In genomic region chr18:62526098-62527025, GRCh38 we compare ENCODE assay signal across 8 cellular contexts. TPM values are rescaled to one million over a fixed set of nuclear protein-coding genes. Genes with fewer than 3 reads are reported as not detected.
DNase-seq lines count a peak whose midpoint lies in the region; ATAC-seq and TF ChIP-seq lines count a peak whose summit lies in the region.

No MANE protein-coding gene starts in this region.

- POLR2A ChIA-PET in CD4-positive, alpha-beta T cell (lab: Charles Lee), result interaction anchor here (0.6 to 2.6 kb wide), 8 partner anchors 12 to 1444 kb away, joined by 3 to 14 read pairs (median 6); partner anchors contain the start of genes PHLPP1 and VPS4B

- no peaks in the 10 kb centered on the region for H3K27me3 Mint-ChIP-seq in CD4-positive, alpha-beta T cell
- H3K27me3 Mint-ChIP-seq in activated naive CD8-positive, alpha-beta T cell treated with anti-CD3 and anti-CD28 coated beads, Interleukin-2, amount 50 U/mL, for 24 hours, result no peaks in the 10 kb centered on the region

- H3K9ac ChIP-seq in MM.1S (ENCODE audit: low read length) (peak overlapping the region; percentile 65), parathyroid adenoma (peak overlapping the region; percentile 41)

- H3K9me2 ChIP-seq in MM.1S (replicated peaks; ENCODE audit: insufficient read depth, low read length), result no peaks in the 10 kb centered on the region

- H3K4me3 ChIP-seq in MM.1S (ENCODE audit: low read length) (peak overlapping the region; percentile 87), parathyroid adenoma (ENCODE audit: low read depth, low read length) (peak overlapping the region; percentile 77), tibial artery (peak overlapping the region; percentile 98)

- DNase-seq in CD4-positive, alpha-beta T cell, result peak; percentile 31 to 69 (median 52)
- DNase-seq in MM.1S (peak; percentile 51), SKM-1 (lab: John Stamatoyannopoulos, UW; ENCODE audit: unreplicated experiment) (peak; percentile 55), cardiac septum (ENCODE audit: low spot score) (peak; percentile 93), tibial artery (peak; percentile 86 to 92)
- peak; percentile 75 for DNase-seq in activated naive CD8-positive, alpha-beta T cell treated with anti-CD3 and anti-CD28 coated beads, Interleukin-2, amount 50 U/mL, for 24 hours

- no peaks in the 10 kb centered on the region for H4K20me1 ChIP-seq in MM.1S (ENCODE audit: insufficient read depth, low read length)

- intact Hi-C loops in CD4-positive, alpha-beta T cell (cut with DNase I, micrococcal nuclease), result loop anchor here (2.0 to 10.0 kb wide), 7 partner anchors 36 to 788 kb away; partner anchors contain the start of genes PIGN (in 2 of the 2), RELCH (in 2 of the 2), BCL2 (in 1 of the 2) and TNFRSF11A (in 1 of the 2)
- intact Hi-C loops in cardiac septum (cut with DNase I), result loop anchor here (1.0 to 10.0 kb wide), 3 partner anchors 101 to 342 kb away; partner anchors contain the start of genes PHLPP1, PIGN and RELCH
- intact Hi-C loops in tibial artery (cut with DNase I; ENCODE audit: low total_unique reads), result loop anchor here (5.0 to 10.0 kb wide), 4 partner anchors 191 to 898 kb away; partner anchors contain the start of genes PHLPP1, PIGN, RELCH and VPS4B

- H3K27ac ChIP-seq in CD4-positive, alpha-beta T cell (ENCODE audit: low read depth, low read length), result peak overlapping the region; percentile 87
- no peak overlapping the region for H3K27ac ChIP-seq in MM.1S (ENCODE audit: low read length)
- peak overlapping the region; percentile 84 for H3K27ac ChIP-seq in parathyroid adenoma
- H3K27ac ChIP-seq in tibial artery, result peak overlapping the region; percentile 99 to 100

- peaks cover 59% of the 10 kb centered on the region for H3K4me1 Mint-ChIP-seq in CD4-positive, alpha-beta T cell (ENCODE audit: low read depth)
- peaks cover 59% of the 10 kb centered on the region for H3K4me1 Mint-ChIP-seq in activated naive CD8-positive, alpha-beta T cell treated with anti-CD3 and anti-CD28 coated beads, Interleukin-2, amount 50 U/mL, for 24 hours

- CTCF ChIA-PET in CD4-positive, alpha-beta T cell (lab: Charles Lee), result interaction anchor here (1.0 to 1.1 kb wide), 3 partner anchors 11 to 105 kb away, joined by 3 to 4 read pairs (median 3); no protein-coding TSS in a partner anchor

- peak; percentile 19 for ATAC-seq in CD4-positive, alpha-beta T cell (ENCODE audit: poor library complexity)
- ATAC-seq in GM21367 (IDR thresholded peaks at IDR 0.05; ENCODE audit: unreplicated experiment), result peak; percentile 9
- peak; percentile 18 for ATAC-seq in activated naive CD8-positive, alpha-beta T cell treated with anti-CD3 and anti-CD28 coated beads, Interleukin-2, amount 50 U/mL, for 24 hours

- H3K4me1 ChIP-seq in MM.1S (ENCODE audit: low read length) (peaks cover 6% of the 10 kb centered on the region; the same call in 1 of the 2 replicates), parathyroid adenoma (peaks cover 6% of the 10 kb centered on the region), tibial artery (peaks cover 0 to 54% (median 22%) of the 10 kb centered on the region in 4 donors)

- peak overlapping the region; percentile 93 for H3K27ac Mint-ChIP-seq in CD4-positive, alpha-beta T cell
- H3K27ac Mint-ChIP-seq in activated naive CD8-positive, alpha-beta T cell treated with anti-CD3 and anti-CD28 coated beads, Interleukin-2, amount 50 U/mL, for 24 hours, result peak overlapping the region; percentile 92

- H2AFZ ChIP-seq in MM.1S (ENCODE audit: low read length), result peak overlapping the region; percentile 91
- H2AFZ ChIP-seq in parathyroid adenoma, result peak overlapping the region; percentile 95

- H3F3A ChIP-seq in MM.1S (ENCODE audit: insufficient read depth, low read length), result 0 out of 2 replicates have a peak, but pooled peaks cover 6% of the 10 kb centered on the region

- no peaks in the 10 kb centered on the region for H3K36me3 ChIP-seq in MM.1S (replicated peaks; ENCODE audit: insufficient read depth, low read length)
- H3K36me3 ChIP-seq in parathyroid adenoma (ENCODE audit: control insufficient read depth, insufficient read depth, low read length), result no peaks in the 10 kb centered on the region
- no peaks in the 10 kb centered on the region for H3K36me3 ChIP-seq in tibial artery

- H3K79me2 ChIP-seq in MM.1S (ENCODE audit: low read length) (no peaks in the 10 kb centered on the region), parathyroid adenoma (peaks cover 15% of the 10 kb centered on the region)

- H3K27me3 ChIP-seq in CD4-positive, alpha-beta T cell (ENCODE audit: control insufficient read depth, insufficient read depth, low read length), result no peaks in the 10 kb centered on the region
- peaks cover 25% of the 10 kb centered on the region for H3K27me3 ChIP-seq in MM.1S (replicated peaks; ENCODE audit: insufficient read depth, low read length)
- no peaks in the 10 kb centered on the region for H3K27me3 ChIP-seq in parathyroid adenoma (ENCODE audit: control insufficient read depth, insufficient read depth, low read length)
- no peaks in the 10 kb centered on the region for H3K27me3 ChIP-seq in tibial artery

- peaks cover 26% of the 10 kb centered on the region for H3K36me3 Mint-ChIP-seq in CD4-positive, alpha-beta T cell (ENCODE audit: low read depth)
- peaks cover 22% of the 10 kb centered on the region for H3K36me3 Mint-ChIP-seq in activated naive CD8-positive, alpha-beta T cell treated with anti-CD3 and anti-CD28 coated beads, Interleukin-2, amount 50 U/mL, for 24 hours (ENCODE audit: low read depth)

- H3K9me3 Mint-ChIP-seq in CD4-positive, alpha-beta T cell, result no peaks in the 10 kb centered on the region
- no peaks in the 10 kb centered on the region for H3K9me3 Mint-ChIP-seq in activated naive CD8-positive, alpha-beta T cell treated with anti-CD3 and anti-CD28 coated beads, Interleukin-2, amount 50 U/mL, for 24 hours

- no peak for TF ChIP-seq CTCF in CD4-positive, alpha-beta T cell (IDR thresholded peaks at IDR 0.05)
- TF ChIP-seq CTCF in MM.1S (IDR thresholded peaks at IDR 0.05; ENCODE audit: low read length) (no peak), parathyroid adenoma (IDR thresholded peaks at IDR 0.05) (no peak), tibial artery (IDR thresholded peaks at IDR 0.05) (no peak)

- H3K9me3 ChIP-seq in CD4-positive, alpha-beta T cell (ENCODE audit: control insufficient read depth, low read length), result no peaks in the 10 kb centered on the region
- H3K9me3 ChIP-seq in MM.1S (replicated peaks; ENCODE audit: insufficient read depth, low read length) (no peaks in the 10 kb centered on the region), parathyroid adenoma (ENCODE audit: control insufficient read depth, low read length) (no peaks in the 10 kb centered on the region), tibial artery (no peaks in the 10 kb centered on the region)

- peak overlapping the region; percentile 92 for H3K4me3 Mint-ChIP-seq in CD4-positive, alpha-beta T cell
- peak overlapping the region; percentile 91 for H3K4me3 Mint-ChIP-seq in activated naive CD8-positive, alpha-beta T cell treated with anti-CD3 and anti-CD28 coated beads, Interleukin-2, amount 50 U/mL, for 24 hours

- H3K4me2 ChIP-seq in MM.1S (ENCODE audit: low read depth, low read length) (peak overlapping the region; percentile 77), parathyroid adenoma (ENCODE audit: low read length) (peak overlapping the region; percentile 73)

RNA-seq across cellular contexts. Expression of gene ZCCHC2, which starts 3.5 kb away (rescaled TPM):
- 10 to 100 TPM; 85.0 to 85.4 TPM for total RNA-seq in CD4-positive, alpha-beta T cell
- 19.1 TPM for total RNA-seq in cardiac septum
